8 cellular contexts compared by ENCODE assay signal in genomic region chr10:61000769-61001730, GRCh38. TPM values are rescaled to one million over a fixed set of nuclear protein-coding genes. Genes with fewer than 3 reads are reported as not detected.
DNase-seq lines count a peak whose midpoint lies in the region; ATAC-seq and TF ChIP-seq lines count a peak whose summit lies in the region.

No MANE protein-coding gene starts in this region.

- H3K27ac Mint-ChIP-seq in activated naive CD8-positive, alpha-beta T cell treated with anti-CD3 and anti-CD28 coated beads, Interleukin-2, amount 50 U/mL, for 24 hours: no peak overlapping the region

- H3K27ac ChIP-seq in right cardiac atrium (ENCODE audit: low read length) (no peak overlapping the region), psoas muscle (no peak overlapping the region)

- H3K27me3 Mint-ChIP-seq in activated naive CD8-positive, alpha-beta T cell treated with anti-CD3 and anti-CD28 coated beads, Interleukin-2, amount 50 U/mL, for 24 hours: peaks cover 38% of the 10 kb centered on the region

- CTCF ChIA-PET in AG04449 (lab: Yijun Ruan, JAX): interaction anchor here (1.0 to 1.1 kb wide), 2 partner anchors 8 to 24 kb away, joined by 3 read pairs; no protein-coding TSS in a partner anchor

- peaks cover 9% of the 10 kb centered on the region for H3K9me3 Mint-ChIP-seq in activated naive CD8-positive, alpha-beta T cell treated with anti-CD3 and anti-CD28 coated beads, Interleukin-2, amount 50 U/mL, for 24 hours

- H3K9me3 ChIP-seq in right cardiac atrium (ENCODE audit: control insufficient read depth, low read length) (no peaks in the 10 kb centered on the region), psoas muscle (peaks cover 3% of the 10 kb centered on the region)

- H3K36me3 ChIP-seq in psoas muscle (ENCODE audit: insufficient read depth in 1 of 2, low read depth in 1 of 2): no peaks in the 10 kb centered on the region

- POLR2A ChIA-PET in AG04449 (lab: Yijun Ruan, JAX): no interaction called here

- TF ChIP-seq CTCF in AG04449 (IDR thresholded peaks at IDR 0.05; ENCODE audit: insufficient read depth, low read length, missing control alignments): no peak
- no peak for TF ChIP-seq CTCF in psoas muscle (IDR thresholded peaks at IDR 0.05)

- H3K36me3 Mint-ChIP-seq in activated naive CD8-positive, alpha-beta T cell treated with anti-CD3 and anti-CD28 coated beads, Interleukin-2, amount 50 U/mL, for 24 hours (ENCODE audit: low read depth): peaks cover 2% of the 10 kb centered on the region

- DNase-seq in AG04449 (ENCODE audit: low read depth, low spot score): no peak
- peak; percentile 6 for DNase-seq in activated naive CD8-positive, alpha-beta T cell treated with anti-CD3 and anti-CD28 coated beads, Interleukin-2, amount 50 U/mL, for 24 hours
- peak in 2 of 3 donors; percentile 50 to 65 for DNase-seq in right cardiac atrium
- DNase-seq in psoas muscle: no peak
- no peak for DNase-seq in T-helper 1 cell
- no peak for DNase-seq in NCI-H1694 treated with DMSO at 0.1 percent for 48 hours (lab: John Stamatoyannopoulos, UW)

- intact Hi-C loops in right cardiac atrium (cut with DNase I): no loop called here
- intact Hi-C loops in psoas muscle (cut with DNase I): no loop called here

- H3K4me3 ChIP-seq in AG04449 (ENCODE audit: low read depth, low read length) (peak overlapping the region; percentile 63), right cardiac atrium (ENCODE audit: low read length) (peak overlapping the region; percentile 67), psoas muscle (peak overlapping the region; percentile 64)

- ATAC-seq in HG03432 (IDR thresholded peaks at IDR 0.05; ENCODE audit: unreplicated experiment): peak; percentile 49
- ATAC-seq in activated naive CD8-positive, alpha-beta T cell treated with anti-CD3 and anti-CD28 coated beads, Interleukin-2, amount 50 U/mL, for 24 hours: peak; percentile 54
- peak; percentile 43 to 64 for ATAC-seq in right cardiac atrium
- ATAC-seq in psoas muscle: peak in 2 of 4 donors; percentile 30 to 48
- no peak for ATAC-seq in GM21360 (IDR thresholded peaks at IDR 0.05; ENCODE audit: unreplicated experiment)

- peak overlapping the region; percentile 27 for H3K4me3 Mint-ChIP-seq in activated naive CD8-positive, alpha-beta T cell treated with anti-CD3 and anti-CD28 coated beads, Interleukin-2, amount 50 U/mL, for 24 hours

- 7% methylated on average over 78 of the region's 78 CpGs for WGBS in right cardiac atrium
- WGBS in psoas muscle, 3 donors: 6 to 22% (median 12%) methylated on average over 27 to 78 of the region's 78 CpGs

- H3K4me1 Mint-ChIP-seq in activated naive CD8-positive, alpha-beta T cell treated with anti-CD3 and anti-CD28 coated beads, Interleukin-2, amount 50 U/mL, for 24 hours: peaks cover 3% of the 10 kb centered on the region

- H3K4me1 ChIP-seq in right cardiac atrium (ENCODE audit: control insufficient read depth, insufficient read depth, low read length) (no peaks in the 10 kb centered on the region), psoas muscle (peaks cover 3% of the 10 kb centered on the region)

- H3K27me3 ChIP-seq in right cardiac atrium (ENCODE audit: control insufficient read depth, insufficient read depth): no peaks in the 10 kb centered on the region
- peaks cover 0 to 14% (median 3%) of the 10 kb centered on the region in 3 donors for H3K27me3 ChIP-seq in psoas muscle (ENCODE audit: insufficient read depth in 3 of 3, low read length in 2 of 3)

RNA-seq across cellular contexts. Expression of gene RHOBTB1, which starts 57.1 kb away (rescaled TPM):
- total RNA-seq in right cardiac atrium: 10 to 100 TPM in 2 of 4 donors, 1 to 10 TPM in 2; 9.3 to 13.8 (median 11.0) TPM
- polyA plus RNA-seq in right cardiac atrium: 5.8 TPM
- total RNA-seq in psoas muscle: 10 to 100 TPM; 20.8 to 47.4 (median 30.7) TPM
- 10 to 100 TPM in 2 of 3 donors, 1 to 10 TPM in 1; 1.8 to 28.4 (median 13.6) TPM for polyA plus RNA-seq in psoas muscle

Comparison
In these comparisons a context has a peak if more than half of its experiments do, and no peak if none do; other contexts are left out.
1. DNase-seq: peak in activated naive CD8-positive, alpha-beta T cell treated with anti-CD3 and anti-CD28 coated beads, Interleukin-2, amount 50 U/mL, for 24 hours (single experiment) and right cardiac atrium (2 of 3); none in AG04449 (single experiment), psoas muscle (0 of 2), T-helper 1 cell (0 of 5) and NCI-H1694 treated with DMSO at 0.1 percent for 48 hours (single experiment).
2. Peak in every context shown above with its lines, with median percentiles within 50 percentile points of each other: H3K4me3 ChIP-seq.